Comparison of ENCODE assay signal across 8 cellular contexts in genomic region chr1:78005755-78006154, GRCh38. TPM values are rescaled to one million over a fixed set of nuclear protein-coding genes. Genes with fewer than 3 reads are reported as not detected.
DNase-seq lines count a peak whose midpoint lies in the region; ATAC-seq, FAIRE-seq and TF ChIP-seq lines count a peak whose summit lies in the region.

No MANE protein-coding gene starts in this region.

- intact Hi-C loops in body of pancreas (cut with DNase I): no loop called here

- peak overlapping the region; percentile 84 to 93 (median 88) for H3K27ac ChIP-seq in body of pancreas
- no peak overlapping the region for H3K27ac ChIP-seq in small intestine (ENCODE audit: low read depth in 1 of 2, low read length in 1 of 2)

- peak overlapping the region; percentile 85 to 98 (median 96) for H3K27ac Mint-ChIP-seq in immature natural killer cell

- H3K9me3 Mint-ChIP-seq in immature natural killer cell: no peaks in the 10 kb centered on the region

- H3K4me1 Mint-ChIP-seq in immature natural killer cell: peaks cover 29 to 64% of the 10 kb centered on the region in 2 donors

- H3K4me3 Mint-ChIP-seq in immature natural killer cell: peak overlapping the region; percentile 81 to 95 (median 90)

- WGBS in body of pancreas, 2 donors: 0 to 2% methylated on average over 1 of the region's 1 CpG
- WGBS in small intestine, 3 donors: 6 to 12% (median 8%) methylated on average over 1 of the region's 1 CpG

- ATAC-seq in body of pancreas: peak; percentile 61
- no peak for ATAC-seq in HG03025 (IDR thresholded peaks at IDR 0.05; ENCODE audit: low FRiP score, unreplicated experiment)
- ATAC-seq in HG03280 (IDR thresholded peaks at IDR 0.05; ENCODE audit: unreplicated experiment): no peak

- H3K4me1 ChIP-seq in body of pancreas: peaks cover 34% of the 10 kb centered on the region
- no peaks in the 10 kb centered on the region for H3K4me1 ChIP-seq in small intestine (ENCODE audit: control insufficient read depth in 2 of 2, insufficient read depth in 1 of 2, low read depth in 1 of 2, low read length in 1 of 2)

- peak in 2 of 3 donors; percentile 85 to 91 for TF ChIP-seq POLR2A in body of pancreas (IDR thresholded peaks at IDR 0.05)

- H3K36me3 ChIP-seq in body of pancreas (replicated peaks in 1 of 2; ENCODE audit: insufficient read depth in 1 of 2, low read depth in 2 of 2): no peaks in the 10 kb centered on the region
- H3K36me3 ChIP-seq in small intestine (ENCODE audit: control insufficient read depth in 2 of 2, insufficient read depth in 2 of 2, low read length in 2 of 2): no peaks in the 10 kb centered on the region

- no peaks in the 10 kb centered on the region for H3K27me3 ChIP-seq in body of pancreas
- no peaks in the 10 kb centered on the region for H3K27me3 ChIP-seq in small intestine (ENCODE audit: control insufficient read depth in 2 of 2, insufficient read depth in 2 of 2, low read length in 2 of 2)

- no peak for TF ChIP-seq CTCF in body of pancreas (IDR thresholded peaks at IDR 0.05)

- peak overlapping the region in 1 of 2 donors; percentile 48 for H3K4me3 ChIP-seq in body of pancreas
- H3K4me3 ChIP-seq in small intestine (ENCODE audit: low read depth in 1 of 2, low read length in 2 of 2): peak overlapping the region in 1 of 2 donors; percentile 26

- peak; percentile 3 for DNase-seq in NCI-H748 (lab: John Stamatoyannopoulos, UW; ENCODE audit: unreplicated experiment)
- no peak for DNase-seq in NCI-H748 treated with DMSO at 0.1 percent for 48 hours (lab: John Stamatoyannopoulos, UW)
- DNase-seq in NCI-H226: peak; percentile 60
- peak; percentile 40 to 70 (median 48) for DNase-seq in body of pancreas
- DNase-seq in immature natural killer cell: no peak
- peak; percentile 59 for DNase-seq in small intestine

- H3K36me3 Mint-ChIP-seq in immature natural killer cell: no peaks in the 10 kb centered on the region

- H3K9me3 ChIP-seq in body of pancreas: no peaks in the 10 kb centered on the region
- H3K9me3 ChIP-seq in small intestine (ENCODE audit: control insufficient read depth, low read depth): no peaks in the 10 kb centered on the region

- peaks cover 5 to 8% (median 6%) of the 10 kb centered on the region in 3 donors for H3K27me3 Mint-ChIP-seq in immature natural killer cell (ENCODE audit: low read depth in 3 of 3)

- FAIRE-seq in small intestine (lab: Jason Lieb, UNC): no peak

RNA-seq across cellular contexts. Expression of gene DNAJB4, which starts 1.0 kb away (rescaled TPM):
- 10 to 100 TPM; 20.2 to 24.1 TPM for total RNA-seq in body of pancreas
- 1 to 10 TPM; 3.9 to 9.0 (median 5.0) TPM for polyA plus RNA-seq in immature natural killer cell
- polyA plus RNA-seq in small intestine: 10 to 100 TPM in 1 of 3 donors, 1 to 10 TPM in 2; 3.8 to 12.5 (median 4.5) TPM

RNA-seq across cellular contexts. Expression of gene FUBP1, which starts 26.9 kb away (rescaled TPM):
- 10 to 100 TPM; 56.7 to 63.8 TPM for total RNA-seq in body of pancreas
- polyA plus RNA-seq in immature natural killer cell (10 to 100 TPM; 22.5 to 65.6 (median 37.4) TPM), small intestine (10 to 100 TPM; 21.9 to 49.8 (median 21.9) TPM)

RNA-seq across cellular contexts. Expression of gene GIPC2, which starts 40.0 kb away (rescaled TPM):
- 10 to 100 TPM; 19.2 to 20.1 TPM for total RNA-seq in body of pancreas
- polyA plus RNA-seq in immature natural killer cell (under 1 TPM in 1 of 3 donors, not detected in 2; 0.12 TPM), small intestine (10 to 100 TPM; 30.1 to 62.0 (median 41.9) TPM)

Comparison
In these comparisons a context has a peak if more than half of its experiments do, and no peak if none do; other contexts are left out.
1. DNase-seq: peak in NCI-H748 (single experiment), NCI-H226 (single experiment), body of pancreas (4 of 4) and small intestine (single experiment); none in NCI-H748 treated with DMSO at 0.1 percent for 48 hours (single experiment) and immature natural killer cell (0 of 3).
2. H3K27ac ChIP-seq: peak in body of pancreas (4 of 4); none in small intestine (0 of 2).
3. RNA of gene GIPC2, which starts 40.0 kb away (polyA plus RNA-seq): 30.1 to 62.0 TPM in small intestine; 0.12 TPM in immature natural killer cell; every median in the first group is over 10 times any median in the second.